17 cellular contexts compared by ENCODE assay signal in the genomic region with DNA sequence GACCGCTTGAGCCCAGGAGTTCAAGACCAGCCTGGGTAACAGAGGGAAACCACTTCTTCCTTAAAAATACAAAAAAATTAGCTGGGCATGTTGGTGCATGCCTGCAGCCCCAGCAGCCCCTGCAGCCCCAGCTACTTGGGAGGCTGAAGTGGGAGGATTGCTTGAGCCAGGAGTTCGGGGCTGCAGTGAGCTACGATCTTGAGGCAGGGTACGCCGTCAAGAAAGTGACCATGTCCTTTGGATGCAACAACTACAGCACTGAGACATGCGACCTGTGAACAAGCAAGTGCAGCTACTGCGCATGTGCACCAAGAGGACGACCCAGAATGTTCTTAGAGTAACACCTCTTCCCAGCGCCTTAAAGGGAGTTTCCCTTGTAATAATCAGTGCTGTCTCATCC.
DNase-seq lines count a peak whose midpoint lies in the region; ATAC-seq and TF ChIP-seq lines count a peak whose summit lies in the region.
"Had no signal": no experiment of that assay in that cellular context is flagged by ENCODE, and none has a peak within 500 bp of the region (broad histone marks: within the 10 kb centered on the region; RNA-seq: fewer than 3 reads in every experiment).

No MANE protein-coding gene starts in this region.

- TF ChIP-seq CTCF in RWPE2 (IDR thresholded peaks at IDR 0.05; ENCODE audit: poor library complexity, severe bottlenecking) = no peak
- TF ChIP-seq CTCF in lower lobe of right lung (IDR thresholded peaks at IDR 0.05) = no peak
- no peak for TF ChIP-seq CTCF in osteoblast (IDR thresholded peaks at IDR 0.05; ENCODE audit: extremely low read depth, low read depth, low read length)

- H3K9me3 ChIP-seq in RWPE2 (ENCODE audit: severe bottlenecking) (peaks cover 2% of the 10 kb centered on the region), lower lobe of right lung (peaks cover 16% of the 10 kb centered on the region), osteoblast (ENCODE audit: low read depth, low read length) (no peaks in the 10 kb centered on the region)

- H3K27ac ChIP-seq in RWPE2 (ENCODE audit: poor library complexity, severe bottlenecking) (no peak overlapping the region), lower lobe of right lung (no peak overlapping the region), osteoblast (ENCODE audit: low read depth, low read length) (no peak overlapping the region)
- H3K27ac ChIP-seq: BLaER1, HL-60 had no signal

- H3K4me3 ChIP-seq in RWPE2 (ENCODE audit: severe bottlenecking) (no peak overlapping the region), lower lobe of right lung (no peak overlapping the region), osteoblast (ENCODE audit: insufficient read depth, low read length) (no peak overlapping the region)
- H3K4me3 ChIP-seq: BLaER1, GM23338 had no signal

- no peaks in the 10 kb centered on the region for H4K20me1 ChIP-seq in osteoblast (ENCODE audit: insufficient read depth, low read length)
- H4K20me1 ChIP-seq: BLaER1 had no signal

- no peak overlapping the region for H2AFZ ChIP-seq in osteoblast (ENCODE audit: low read length)
- H2AFZ ChIP-seq: GM23338 had no signal

- peak; percentile 30 for DNase-seq in activated effector memory CD4-positive, alpha-beta T cell treated with anti-CD3 and anti-CD28 coated beads, Interleukin-2, amount 50 U/mL, for 16 hours
- no peak for DNase-seq in activated effector memory CD4-positive, alpha-beta T cell treated with Interleukin-2 at 50 U/mL for 16 hours
- peak; percentile 14 for DNase-seq in RWPE2 (ENCODE audit: low spot score)
- DNase-seq in lower lobe of right lung = peak; percentile 11
- DNase-seq in sciatic nerve (ENCODE audit: low spot score) = peak; percentile 13
- DNase-seq in left lobe of liver (ENCODE audit: low spot score) = no peak
- DNase-seq in osteoblast (ENCODE audit: insufficient read length, low spot score, missing footprints) = no peak
- DNase-seq: 8988T; CD4-positive, alpha-beta memory T cell; DMS153; DMS79 treated with DMSO at 0.1 percent for 48 hours; GF-D8; HCEC 1CT had no signal

- no peaks in the 10 kb centered on the region for H3K79me2 ChIP-seq in osteoblast (ENCODE audit: insufficient read depth, low read length)

- ATAC-seq in RWPE2 (ENCODE audit: low read depth) = no peak
- ATAC-seq in lower lobe of right lung = no peak
- no peak for ATAC-seq in sciatic nerve
- no peak for ATAC-seq in SK-N-SH treated with all-trans-retinoic acid at 6 μM for 48 hours
- no peak for ATAC-seq in left lobe of liver
- ATAC-seq: GM23338 had no signal

- H3K4me2 ChIP-seq in osteoblast (ENCODE audit: insufficient read depth, low read length) = no peak overlapping the region
- H3K4me2 ChIP-seq: BLaER1, GM23338 had no signal

- H3K4me1 ChIP-seq in RWPE2 (ENCODE audit: insufficient read depth, poor library complexity, severe bottlenecking) (no peaks in the 10 kb centered on the region), lower lobe of right lung (no peaks in the 10 kb centered on the region), osteoblast (ENCODE audit: insufficient read depth, low read length) (no peaks in the 10 kb centered on the region)
- H3K4me1 ChIP-seq: BLaER1 had no signal

- no peaks in the 10 kb centered on the region for H3K36me3 ChIP-seq in RWPE2 (ENCODE audit: low read depth)
- no peaks in the 10 kb centered on the region for H3K36me3 ChIP-seq in lower lobe of right lung
- no peaks in the 10 kb centered on the region for H3K36me3 ChIP-seq in osteoblast (ENCODE audit: insufficient read depth, low read length)
- H3K36me3 ChIP-seq: BLaER1 had no signal

- intact Hi-C loops in lower lobe of right lung (cut with DNase I) = no loop called here
- intact Hi-C loops in sciatic nerve (cut with DNase I) = no loop called here

- no peaks in the 10 kb centered on the region for H3K27me3 ChIP-seq in RWPE2 (ENCODE audit: insufficient read depth, poor library complexity, severe bottlenecking)
- no peaks in the 10 kb centered on the region for H3K27me3 ChIP-seq in lower lobe of right lung (ENCODE audit: low read depth)
- H3K27me3 ChIP-seq in osteoblast (ENCODE audit: insufficient read depth, low read length) = no peaks in the 10 kb centered on the region
- H3K27me3 ChIP-seq: BLaER1 had no signal

TF ChIP-seq in SK-N-SH treated with all-trans-retinoic acid at 6 μM for 48 hours, 23 proteins besides CTCF, POLR2A, EP300 and RAD21 (continues in another document):
- TF ChIP-seq, protein P1, sequence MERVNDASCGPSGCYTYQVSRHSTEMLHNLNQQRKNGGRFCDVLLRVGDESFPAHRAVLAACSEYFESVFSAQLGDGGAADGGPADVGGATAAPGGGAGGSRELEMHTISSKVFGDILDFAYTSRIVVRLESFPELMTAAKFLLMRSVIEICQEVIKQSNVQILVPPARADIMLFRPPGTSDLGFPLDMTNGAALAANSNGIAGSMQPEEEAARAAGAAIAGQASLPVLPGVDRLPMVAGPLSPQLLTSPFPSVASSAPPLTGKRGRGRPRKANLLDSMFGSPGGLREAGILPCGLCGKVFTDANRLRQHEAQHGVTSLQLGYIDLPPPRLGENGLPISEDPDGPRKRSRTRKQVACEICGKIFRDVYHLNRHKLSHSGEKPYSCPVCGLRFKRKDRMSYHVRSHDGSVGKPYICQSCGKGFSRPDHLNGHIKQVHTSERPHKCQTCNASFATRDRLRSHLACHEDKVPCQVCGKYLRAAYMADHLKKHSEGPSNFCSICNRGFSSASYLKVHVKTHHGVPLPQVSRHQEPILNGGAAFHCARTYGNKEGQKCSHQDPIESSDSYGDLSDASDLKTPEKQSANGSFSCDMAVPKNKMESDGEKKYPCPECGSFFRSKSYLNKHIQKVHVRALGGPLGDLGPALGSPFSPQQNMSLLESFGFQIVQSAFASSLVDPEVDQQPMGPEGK (CRISPR knock-in tag; IDR thresholded peaks at IDR 0.05; ENCODE audit: borderline replicate concordance) = no peak
- TF ChIP-seq ZFP30 (CRISPR knock-in tag; IDR thresholded peaks at IDR 0.05) (no peak), ESRRG (CRISPR knock-in tag; IDR thresholded peaks at IDR 0.05) (no peak), ZC3H10 (CRISPR knock-in tag; IDR thresholded peaks at IDR 0.05) (no peak), ZNF70 (CRISPR knock-in tag; IDR thresholded peaks at IDR 0.05) (no peak), CSDC2 (CRISPR knock-in tag; IDR thresholded peaks at IDR 0.05) (no peak), SNAI2 (CRISPR knock-in tag; IDR thresholded peaks at IDR 0.05) (no peak), BACH2 (CRISPR knock-in tag; IDR thresholded peaks at IDR 0.05; ENCODE audit: borderline replicate concordance) (no peak), ZFP3 (CRISPR knock-in tag; IDR thresholded peaks at IDR 0.05) (no peak), ARNTL (CRISPR knock-in tag; IDR thresholded peaks at IDR 0.05; ENCODE audit: borderline replicate concordance, low read depth) (no peak), ZNF8 (CRISPR knock-in tag; IDR thresholded peaks at IDR 0.05) (no peak), TOX (CRISPR knock-in tag; IDR thresholded peaks at IDR 0.05; ENCODE audit: borderline replicate concordance) (no peak), OSR1 (CRISPR knock-in tag; IDR thresholded peaks at IDR 0.05) (no peak), ISL1 (CRISPR knock-in tag; IDR thresholded peaks at IDR 0.05) (no peak)
- TF ChIP-seq, protein P2, sequence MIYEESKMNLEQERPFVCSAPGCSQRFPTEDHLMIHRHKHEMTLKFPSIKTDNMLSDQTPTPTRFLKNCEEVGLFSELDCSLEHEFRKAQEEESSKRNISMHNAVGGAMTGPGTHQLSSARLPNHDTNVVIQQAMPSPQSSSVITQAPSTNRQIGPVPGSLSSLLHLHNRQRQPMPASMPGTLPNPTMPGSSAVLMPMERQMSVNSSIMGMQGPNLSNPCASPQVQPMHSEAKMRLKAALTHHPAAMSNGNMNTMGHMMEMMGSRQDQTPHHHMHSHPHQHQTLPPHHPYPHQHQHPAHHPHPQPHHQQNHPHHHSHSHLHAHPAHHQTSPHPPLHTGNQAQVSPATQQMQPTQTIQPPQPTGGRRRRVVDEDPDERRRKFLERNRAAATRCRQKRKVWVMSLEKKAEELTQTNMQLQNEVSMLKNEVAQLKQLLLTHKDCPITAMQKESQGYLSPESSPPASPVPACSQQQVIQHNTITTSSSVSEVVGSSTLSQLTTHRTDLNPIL (CRISPR knock-in tag; IDR thresholded peaks at IDR 0.05; ENCODE audit: low read depth) = no peak
- TF ChIP-seq, protein P3, sequence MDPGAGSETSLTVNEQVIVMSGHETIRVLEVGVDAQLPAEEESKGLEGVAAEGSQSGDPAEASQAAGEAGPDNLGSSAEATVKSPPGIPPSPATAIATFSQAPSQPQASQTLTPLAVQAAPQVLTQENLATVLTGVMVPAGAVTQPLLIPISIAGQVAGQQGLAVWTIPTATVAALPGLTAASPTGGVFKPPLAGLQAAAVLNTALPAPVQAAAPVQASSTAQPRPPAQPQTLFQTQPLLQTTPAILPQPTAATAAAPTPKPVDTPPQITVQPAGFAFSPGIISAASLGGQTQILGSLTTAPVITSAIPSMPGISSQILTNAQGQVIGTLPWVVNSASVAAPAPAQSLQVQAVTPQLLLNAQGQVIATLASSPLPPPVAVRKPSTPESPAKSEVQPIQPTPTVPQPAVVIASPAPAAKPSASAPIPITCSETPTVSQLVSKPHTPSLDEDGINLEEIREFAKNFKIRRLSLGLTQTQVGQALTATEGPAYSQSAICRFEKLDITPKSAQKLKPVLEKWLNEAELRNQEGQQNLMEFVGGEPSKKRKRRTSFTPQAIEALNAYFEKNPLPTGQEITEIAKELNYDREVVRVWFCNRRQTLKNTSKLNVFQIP (CRISPR knock-in tag; IDR thresholded peaks at IDR 0.05; ENCODE audit: borderline replicate concordance, low read depth) = no peak
- TF ChIP-seq, protein P4, sequence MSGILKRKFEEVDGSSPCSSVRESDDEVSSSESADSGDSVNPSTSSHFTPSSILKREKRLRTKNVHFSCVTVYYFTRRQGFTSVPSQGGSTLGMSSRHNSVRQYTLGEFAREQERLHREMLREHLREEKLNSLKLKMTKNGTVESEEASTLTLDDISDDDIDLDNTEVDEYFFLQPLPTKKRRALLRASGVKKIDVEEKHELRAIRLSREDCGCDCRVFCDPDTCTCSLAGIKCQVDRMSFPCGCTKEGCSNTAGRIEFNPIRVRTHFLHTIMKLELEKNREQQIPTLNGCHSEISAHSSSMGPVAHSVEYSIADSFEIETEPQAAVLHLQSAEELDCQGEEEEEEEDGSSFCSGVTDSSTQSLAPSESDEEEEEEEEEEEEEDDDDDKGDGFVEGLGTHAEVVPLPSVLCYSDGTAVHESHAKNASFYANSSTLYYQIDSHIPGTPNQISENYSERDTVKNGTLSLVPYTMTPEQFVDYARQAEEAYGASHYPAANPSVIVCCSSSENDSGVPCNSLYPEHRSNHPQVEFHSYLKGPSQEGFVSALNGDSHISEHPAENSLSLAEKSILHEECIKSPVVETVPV (CRISPR knock-in tag; IDR thresholded peaks at IDR 0.05) = no peak

Comparison
In these comparisons a context has a peak if more than half of its experiments do, and no peak if none do; other contexts are left out.
1. DNase-seq: peak in activated effector memory CD4-positive, alpha-beta T cell treated with anti-CD3 and anti-CD28 coated beads, Interleukin-2, amount 50 U/mL, for 16 hours (single experiment), RWPE2 (single experiment), lower lobe of right lung (single experiment) and sciatic nerve (single experiment); none in activated effector memory CD4-positive, alpha-beta T cell treated with Interleukin-2 at 50 U/mL for 16 hours (single experiment), left lobe of liver (single experiment) and osteoblast (single experiment).